In genomic region chr15:42863572-42864239, GRCh38 we compare ENCODE assay signal across 20 cellular contexts.
"Had no signal": no experiment of that assay in that cellular context is flagged by ENCODE, and none has a peak within 500 bp of the region (broad histone marks: within the 10 kb centered on the region; RNA-seq: fewer than 3 reads in every experiment).

No MANE protein-coding gene starts in this region.

- H3K27ac ChIP-seq: colonic mucosa, neural progenitor cell, testis, upper lobe of left lung had no signal

- ATAC-seq: activated T-cell treated with anti-CD3 and anti-CD28 coated beads, Interleukin-2, amount 50 U/mL, for 72 hours; naive thymus-derived CD4-positive, alpha-beta T cell; sciatic nerve; stimulated activated effector memory CD8-positive, alpha-beta T cell treated with anti-CD3 and anti-CD28 coated beads, Interleukin-12 subunit alpha, Interleukin-12 subunit beta, amount 100 ng/mL, for 72 hours had no signal

- H3K27me3 ChIP-seq: colonic mucosa, neural progenitor cell, testis, upper lobe of left lung had no signal

- H2AFZ ChIP-seq: neural progenitor cell had no signal

- H3K9me3 Mint-ChIP-seq: activated T-cell treated with anti-CD3 and anti-CD28 coated beads, Interleukin-2, amount 50 U/mL, for 72 hours; immature natural killer cell; naive thymus-derived CD4-positive, alpha-beta T cell; stimulated activated effector memory CD8-positive, alpha-beta T cell treated with anti-CD3 and anti-CD28 coated beads, Interleukin-12 subunit alpha, Interleukin-12 subunit beta, amount 100 ng/mL, for 72 hours; T-helper 1 cell treated with Interleukin-12 subunit alpha and Interleukin-12 subunit beta and Interleukin-4 antibody, amounts not matched to agents 30 μg/mL and 1 μg/mL, for 36 hours had no signal

- H3K27me3 Mint-ChIP-seq: activated naive CD8-positive, alpha-beta T cell; naive thymus-derived CD4-positive, alpha-beta T cell had no signal

- H3K4me3 Mint-ChIP-seq: activated naive CD8-positive, alpha-beta T cell; activated T-cell treated with anti-CD3 and anti-CD28 coated beads, Interleukin-2, amount 50 U/mL, for 72 hours; immature natural killer cell; naive thymus-derived CD4-positive, alpha-beta T cell; neural progenitor cell; stimulated activated effector memory CD8-positive, alpha-beta T cell treated with anti-CD3 and anti-CD28 coated beads, Interleukin-12 subunit alpha, Interleukin-12 subunit beta, amount 100 ng/mL, for 72 hours; T-helper 1 cell treated with Interleukin-12 subunit alpha and Interleukin-12 subunit beta and Interleukin-4 antibody, amounts not matched to agents 30 μg/mL and 1 μg/mL, for 36 hours had no signal

- H3K4me1 Mint-ChIP-seq: neural progenitor cell had no signal

- H3K9me3 ChIP-seq: colonic mucosa, testis, upper lobe of left lung had no signal

- H3K4me2 ChIP-seq: neural progenitor cell, smooth muscle cell had no signal

- H3K9ac ChIP-seq: neural progenitor cell had no signal

- DNase-seq: activated CD4-positive, alpha-beta T cell treated with anti-CD3 and anti-CD28 coated beads for 1 hour; activated CD8-positive, alpha-beta memory T cell treated with anti-CD3 and anti-CD28 coated beads for 24 hours; activated CD8-positive, alpha-beta memory T cell treated with anti-CD3 and anti-CD28 coated beads, Interleukin-2, amount 50 U/mL, for 48 hours; activated effector memory CD4-positive, alpha-beta T cell treated with anti-CD3 and anti-CD28 coated beads, Interleukin-2, amount 50 U/mL, for 16 hours; activated T-cell treated with anti-CD3 and anti-CD28 coated beads, Interleukin-2, amount 50 U/mL, for 72 hours; caudate nucleus; colonic mucosa; immature natural killer cell; mesenchymal stem cell; naive thymus-derived CD4-positive, alpha-beta T cell; stimulated activated CD4-positive, alpha-beta T cell treated with anti-CD3 and anti-CD28 coated beads, Interleukin-4, amount 100 ng/mL, for 1 hour; testis; upper lobe of left lung had no signal

- H3K4me3 ChIP-seq: colonic mucosa, neural progenitor cell, smooth muscle cell, testis, upper lobe of left lung had no signal

- H3K27ac Mint-ChIP-seq: activated naive CD8-positive, alpha-beta T cell; activated T-cell treated with anti-CD3 and anti-CD28 coated beads, Interleukin-2, amount 50 U/mL, for 72 hours; immature natural killer cell; naive thymus-derived CD4-positive, alpha-beta T cell; neural progenitor cell; stimulated activated effector memory CD8-positive, alpha-beta T cell treated with anti-CD3 and anti-CD28 coated beads, Interleukin-12 subunit alpha, Interleukin-12 subunit beta, amount 100 ng/mL, for 72 hours; T-helper 1 cell treated with Interleukin-12 subunit alpha and Interleukin-12 subunit beta and Interleukin-4 antibody, amounts not matched to agents 30 μg/mL and 1 μg/mL, for 36 hours had no signal

- H3K36me3 ChIP-seq: colonic mucosa, neural progenitor cell, upper lobe of left lung had no signal

- FAIRE-seq: endometrium had no signal

- H3K4me1 ChIP-seq: colonic mucosa, neural progenitor cell, testis, upper lobe of left lung had no signal
